Comparison of ENCODE assay signal across 9 cellular contexts in the genomic region with DNA sequence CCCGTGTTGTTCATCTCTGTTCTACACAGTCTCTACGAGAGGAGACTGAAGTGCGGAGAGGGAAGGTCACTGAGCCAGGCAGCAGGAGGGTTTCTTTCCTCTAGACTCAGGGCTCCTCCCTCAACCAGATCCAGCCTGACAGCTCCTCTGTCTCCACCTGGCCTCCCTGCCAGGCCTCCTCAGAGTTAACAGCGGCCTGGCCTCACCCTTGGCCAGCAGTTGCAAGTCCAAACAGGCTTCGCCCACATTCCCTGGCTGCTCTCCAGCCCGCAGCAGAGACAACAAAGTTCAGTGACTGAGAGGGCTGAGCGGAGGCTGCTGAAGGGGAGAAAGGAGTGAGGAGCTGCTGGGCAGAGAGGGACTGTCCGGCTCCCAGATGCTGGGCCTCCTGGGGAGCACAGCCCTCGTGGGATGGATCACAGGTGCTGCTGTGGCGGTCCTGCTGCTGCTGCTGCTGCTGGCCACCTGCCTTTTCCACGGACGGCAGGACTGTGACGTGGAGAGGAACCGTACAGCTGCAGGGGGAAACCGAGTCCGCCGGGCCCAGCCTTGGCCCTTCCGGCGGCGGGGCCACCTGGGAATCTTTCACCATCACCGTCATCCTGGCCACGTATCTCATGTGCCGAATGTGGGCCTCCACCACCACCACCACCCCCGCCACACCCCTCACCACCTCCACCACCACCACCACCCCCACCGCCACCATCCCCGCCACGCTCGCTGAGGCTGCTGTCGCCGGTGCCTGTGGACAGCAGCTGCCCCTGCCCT. TPM values are rescaled to one million over a fixed set of nuclear protein-coding genes. Genes with fewer than 3 reads are reported as not detected.
DNase-seq lines count a peak whose midpoint lies in the region; ATAC-seq, FAIRE-seq and TF ChIP-seq lines count a peak whose summit lies in the region.
"Had no signal": no experiment of that assay in that cellular context is flagged by ENCODE, and none has a peak within 500 bp of the region (broad histone marks: within the 10 kb centered on the region; RNA-seq: fewer than 3 reads in every experiment).

Gene HRCT1 (plus strand): TSS at position 291 of the 768 bp plus-strand sequence. CDS start 86 bp downstream, at position 377.

- H3K4me1 ChIP-seq in K562 (replicated peaks in 1 of 2; ENCODE audit: control insufficient read depth in 2 of 2, insufficient read depth in 2 of 2, low read length in 2 of 2) (peaks cover 0 to 37% of the 10 kb centered on the region in 2 experiments; a peak in 3 of 5 replicates), keratinocyte (ENCODE audit: control insufficient read depth, extremely low read depth, insufficient read depth, low read length) (peaks cover 36% of the 10 kb centered on the region), stomach smooth muscle (ENCODE audit: control insufficient read depth, insufficient read depth, low read length) (peaks cover 59% of the 10 kb centered on the region)

- H3K9me3 ChIP-seq in K562 (replicated peaks; ENCODE audit: control insufficient read depth, insufficient read depth, low read depth, low read length) (no peaks in the 10 kb centered on the region), keratinocyte (ENCODE audit: control insufficient read depth, low read depth, low read length) (no peaks in the 10 kb centered on the region), stomach smooth muscle (ENCODE audit: control insufficient read depth in 2 of 2, low read length in 2 of 2) (no peaks in the 10 kb centered on the region)

- TF ChIP-seq RAD21 in K562 (CRISPR knock-in tag; conservative IDR thresholded peaks at IDR 0.05 in 1 of 2, IDR thresholded peaks at IDR 0.05 in 1 of 2): no peak

- TF ChIP-seq POLR2A in K562 (conservative IDR thresholded peaks at IDR 0.05): no peak

- FAIRE-seq in A204.1 (lab: Jason Lieb, UNC) (peak; percentile 95), K562 (lab: Jason Lieb, UNC) (no peak), keratinocyte (lab: Jason Lieb, UNC) (peak; percentile 92)
- FAIRE-seq: G401.6 had no signal

- H2AFZ ChIP-seq in K562 (ENCODE audit: low read depth, low read length) (peak within 1 kb of the TSS; percentile 71), keratinocyte (ENCODE audit: control insufficient read depth, low read length) (no peak within 1 kb of the TSS)

- TF ChIP-seq CTCF in K562 (IDR thresholded peaks at IDR 0.05 in 2 of 3, conservative IDR thresholded peaks at IDR 0.05 in 1 of 3; ENCODE audit: insufficient read depth in 2 of 3, low read depth in 1 of 3, low read length in 3 of 3): no peak
- TF ChIP-seq CTCF in keratinocyte (optimal IDR thresholded peaks at IDR 0.05 in 1 of 3, IDR thresholded peaks at IDR 0.05 in 1 of 3, conservative IDR thresholded peaks at IDR 0.05 in 1 of 3; ENCODE audit: extremely low read depth in 1 of 3, insufficient read depth in 2 of 3, low read length in 3 of 3): no peak

- H4K20me1 ChIP-seq in K562 (replicated peaks; ENCODE audit: control insufficient read depth, insufficient read depth, low read length): no peaks in the 10 kb centered on the region
- no peaks in the 10 kb centered on the region for H4K20me1 ChIP-seq in keratinocyte (ENCODE audit: control insufficient read depth, extremely low read depth, insufficient read depth, low read length)

- H3K27me3 ChIP-seq in K562 (ENCODE audit: control insufficient read depth in 2 of 2, insufficient read depth in 2 of 2, low read length in 2 of 2) (no peaks in the 10 kb centered on the region), keratinocyte (ENCODE audit: control insufficient read depth, extremely low read depth, insufficient read depth, low read length) (no peaks in the 10 kb centered on the region), stomach smooth muscle (ENCODE audit: control insufficient read depth in 1 of 2, insufficient read depth in 2 of 2, low read length in 2 of 2) (peaks cover 0 to 3% of the 10 kb centered on the region in 2 donors)

- H3K4me3 ChIP-seq in K562: no peak within 1 kb of the TSS
- H3K4me3 ChIP-seq in keratinocyte (ENCODE audit: control insufficient read depth in 2 of 3, extremely low read depth in 1 of 3, insufficient read depth in 2 of 3, low read depth in 1 of 3, low read length in 3 of 3): no peak within 1 kb of the TSS
- H3K4me3 ChIP-seq in stomach smooth muscle (ENCODE audit: low read length in 2 of 2): peak within 1 kb of the TSS; percentile 25 to 55

- H3K36me3 ChIP-seq in K562 (ENCODE audit: control insufficient read depth, insufficient read depth, low read length): no peaks in the 10 kb centered on the region
- no peaks in the 10 kb centered on the region for H3K36me3 ChIP-seq in keratinocyte (ENCODE audit: control insufficient read depth in 2 of 2, extremely low read depth in 1 of 2, insufficient read depth in 2 of 2, low read length in 2 of 2)
- H3K36me3 ChIP-seq in stomach smooth muscle (ENCODE audit: control insufficient read depth in 2 of 2, insufficient read depth in 2 of 2, low read length in 2 of 2): no peaks in the 10 kb centered on the region

- WGBS in K562 (ENCODE audit: insufficient coverage, low coverage, missing lambda C conversion rate): 43% methylated on average over 8 of the region's 30 CpGs

- intact Hi-C loops in K562 (cut with micrococcal nuclease): no loop called here

- peak within 1 kb of the TSS in 1 of 2 experiments; percentile 68; a peak in 2 of 4 replicates for H3K9ac ChIP-seq in K562 (ENCODE audit: insufficient read depth in 1 of 2, low read depth in 2 of 2, low read length in 2 of 2)
- no peak within 1 kb of the TSS for H3K9ac ChIP-seq in keratinocyte (ENCODE audit: control insufficient read depth, extremely low read depth, insufficient read depth, low read length)
- peak within 1 kb of the TSS in 1 of 2 donors; percentile 42 for H3K9ac ChIP-seq in stomach smooth muscle (ENCODE audit: low read length in 2 of 2)

- H3K4me2 ChIP-seq in K562 (ENCODE audit: insufficient read depth, low read length) (0 out of 2 replicates have a peak within 1 kb of the TSS, but pooled peaks have one; percentile 11), keratinocyte (ENCODE audit: control insufficient read depth, extremely low read depth, insufficient read depth, low read depth, low read length) (peak within 1 kb of the TSS; percentile 31)

- TF ChIP-seq EP300 in K562 (IDR thresholded peaks at IDR 0.05; ENCODE audit: low read length): no peak

- H3K27ac ChIP-seq in K562 (ENCODE audit: extremely low read depth, low read depth, low read length): no peak within 1 kb of the TSS
- no peak within 1 kb of the TSS for H3K27ac ChIP-seq in keratinocyte (ENCODE audit: control insufficient read depth, insufficient read depth, low read length)
- peak within 1 kb of the TSS; percentile 81 for H3K27ac ChIP-seq in stomach smooth muscle (ENCODE audit: low read length)

- DNase-seq in HuH-7.5 (ENCODE audit: low spot score): peak; percentile 73
- DNase-seq in K562 (ENCODE audit: extremely low read depth in 1 of 4, low spot score in 3 of 4): no peak
- DNase-seq in keratinocyte (ENCODE audit: low read depth, low spot score): peak; percentile 84
- DNase-seq in occipital lobe (lab: John Stamatoyannopoulos, UW): no peak

- BruUV-seq in K562 (replicated peaks; lab: Mats Ljungman, UMichigan): no TSS peak

- POLR2A ChIA-PET in K562 (lab: Yijun Ruan, JAX): interaction anchor here (0.7 to 1.4 kb wide), 2 partner anchors 53 to 256 kb away, joined by 3 read pairs; no protein-coding TSS in a partner anchor

- dilution Hi-C loops in keratinocyte (cut with MboI; ENCODE audit: extremely low pct_ligation_motif_present, low sequenced_read_pairs): no loop called here

- ATAC-seq in K562 (no peak; the same call in 2 of the 3 replicates), GM21526 (IDR thresholded peaks at IDR 0.05; ENCODE audit: low FRiP score, unreplicated experiment) (no peak), HG03196 (IDR thresholded peaks at IDR 0.05; ENCODE audit: unreplicated experiment) (no peak)

- CTCF ChIA-PET in K562 (lab: Yijun Ruan, JAX; ENCODE audit: low intra/inter-chr PET ratio): interaction anchor here (0.7 kb wide), 1 partner anchor 394 kb away, joined by 3 read pairs; no protein-coding TSS in a partner anchor

- no peaks in the 10 kb centered on the region for H3K9me1 ChIP-seq in K562 (ENCODE audit: control insufficient read depth, insufficient read depth, low read length)
- no peaks in the 10 kb centered on the region for H3K9me1 ChIP-seq in keratinocyte (ENCODE audit: control insufficient read depth, extremely low read depth, insufficient read depth, low read length)

- in situ Hi-C loops in K562 (cut with MboI): no loop called here

- H3K79me2 ChIP-seq in K562 (ENCODE audit: control insufficient read depth, insufficient read depth, low read length) (no peaks in the 10 kb centered on the region), keratinocyte (ENCODE audit: control insufficient read depth, insufficient read depth, low read length) (no peaks in the 10 kb centered on the region)

TF ChIP-seq in K562, 482 proteins besides CTCF, POLR2A, EP300 and RAD21:
- TF ChIP-seq NFIC (IDR thresholded peaks at IDR 0.05): peak; percentile 64
- TF ChIP-seq ZNF785 (CRISPR knock-in tag; IDR thresholded peaks at IDR 0.05): no peak

RNA-seq across cellular contexts. Expression of gene HRCT1, which starts in this region (rescaled TPM):
- 0.35 TPM in 1 of 2 replicates, not detected in the other for total RNA-seq in K562 (2011; cell fraction: chromatin; rRNA removed; ENCODE audit: low replicate concordance)
- total RNA-seq in K562 (2011; cell fraction: nucleolus; rRNA removed): not detected in 2 replicates
- not detected in 2 replicates for total RNA-seq in K562 (2011; cell fraction: nucleoplasm; rRNA removed)
- total RNA-seq in K562 (2014; rRNA removed) (not detected in 2 replicates), K562 (2014; rRNA removed; fragmentation: Illumina TruSeq; extraction: Trizol) (not detected in 2 replicates), K562 (2015; rRNA removed; fragmentation: Illumina TruSeq; extraction: Trizol) (not detected in 2 replicates), K562 (2021) (not detected in 2 replicates), occipital lobe (not detected)
- polyA plus RNA-seq in K562 (2011; rRNA removed) (0.08 and 0.40 TPM in 2 replicates), K562 (2014; fragmentation: Illumina TruSeq; extraction: Trizol) (not detected in 2 replicates), K562 (2014; fragmentation: Nextera tagmentation; extraction: Ambion mirVana) (not detected), K562 (2014; rRNA removed) (not detected in 2 replicates), keratinocyte (not detected in 3 replicates)
- 0.07 and 0.27 TPM in 2 replicates for polyA plus RNA-seq in K562 (2011; cell fraction: cytosol; rRNA removed)
- polyA plus RNA-seq in K562 (2011; cell fraction: nucleus; rRNA removed): 0.28 TPM in 1 of 2 replicates, not detected in the other
- not detected in 2 replicates for polyA plus RNA-seq in K562 (2012)
- polyA minus RNA-seq in K562 (2011; rRNA and poly(A)+ RNA removed): not detected in 2 replicates
- not detected in 2 replicates for polyA minus RNA-seq in K562 (2011; cell fraction: cytosol; rRNA and poly(A)+ RNA removed)
- polyA minus RNA-seq in K562 (2011; cell fraction: nucleus; rRNA and poly(A)+ RNA removed): 0.33 TPM in 1 of 2 replicates, not detected in the other
- polyA plus RNA-seq in keratinocyte (2011; ENCODE audit: low read depth): not detected
- polyA plus RNA-seq in keratinocyte (2011; cell fraction: cytosol; rRNA removed): not detected in 2 replicates
- not detected in 2 replicates for polyA plus RNA-seq in keratinocyte (2011; cell fraction: nucleus; rRNA removed)
- not detected in 2 replicates for polyA plus RNA-seq in keratinocyte (2012; ENCODE audit: low replicate concordance)
- polyA minus RNA-seq in keratinocyte: not detected in 3 replicates
- polyA minus RNA-seq in keratinocyte (2011; cell fraction: cytosol; rRNA and poly(A)+ RNA removed): not detected
- not detected in 2 replicates for polyA minus RNA-seq in keratinocyte (2011; cell fraction: nucleus; rRNA and poly(A)+ RNA removed)

Comparison
In these comparisons a context has a peak if more than half of its experiments do, and no peak if none do; other contexts are left out.
1. Peak in DNase-seq and H3K4me2 ChIP-seq in keratinocyte; RNA of the gene not detected or under 1 TPM.
2. H3K4me3 ChIP-seq: peak in stomach smooth muscle (2 of 2); none in K562 (single experiment) and keratinocyte (0 of 3).